ENCODE assay signal across 23 cellular contexts in the genomic region with DNA sequence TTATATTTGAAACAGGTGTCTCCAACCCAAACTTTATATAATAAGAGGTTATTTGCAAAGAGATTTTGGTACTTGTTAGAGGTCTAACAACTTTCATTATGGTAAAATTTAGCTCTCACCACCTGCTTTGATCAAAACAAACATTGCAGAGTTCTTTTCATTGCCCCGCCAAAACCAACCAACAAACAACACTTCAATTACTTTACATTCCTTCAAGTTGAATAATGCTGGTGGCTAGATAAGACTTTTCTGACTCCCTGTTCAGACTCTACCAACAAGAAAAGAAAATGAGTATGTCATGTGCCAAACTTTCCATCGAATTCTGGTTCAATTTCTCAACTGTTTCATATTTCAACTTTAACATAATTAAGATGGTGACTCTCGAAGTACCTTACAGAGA.
DNase-seq lines count a peak whose midpoint lies in the region; TF ChIP-seq lines count a peak whose summit lies in the region.
"Had no signal": no experiment of that assay in that cellular context is flagged by ENCODE, and none has a peak within 500 bp of the region (broad histone marks: within the 10 kb centered on the region; RNA-seq: fewer than 3 reads in every experiment).

No MANE protein-coding gene starts in this region.

- no peak overlapping the region for H3K4me3 ChIP-seq in hepatocyte
- H3K4me3 ChIP-seq: A549; BLaER1 treated with 17β-estradiol and CSF1 and Interleukin-3, amounts not matched to agents 10 nM and 100 nM; HAP-1 had no signal

- H3K36me3 ChIP-seq in hepatocyte (replicated peaks; ENCODE audit: insufficient read depth, low read depth): no peaks in the 10 kb centered on the region
- H3K36me3 ChIP-seq: BE2C; BLaER1 treated with 17β-estradiol and CSF1 and Interleukin-3, amounts not matched to agents 10 nM and 100 nM; HAP-1 had no signal

- no peak overlapping the region for H3K27ac Mint-ChIP-seq in activated T-helper 2 cell treated with anti-CD3 and anti-CD28 coated beads, Interferon-gamma antibody, Interleukin-2, Interleukin-4, amounts not matched to agents 10 μg/mL and 5 μg/mL and 100 μg/mL, durations not matched to agents 14 hours and 24 hours and 36 hours
- H3K27ac Mint-ChIP-seq in activated CD4-positive, alpha-beta memory T cell treated with anti-CD3 and anti-CD28 coated beads, Interleukin-2, amount 10 ng/mL, durations not matched to agents 7 days and 5 days: no peak overlapping the region
- H3K27ac Mint-ChIP-seq: CD14-positive monocyte; CD4-positive, alpha-beta memory T cell had no signal

- H3K9me3 ChIP-seq in hepatocyte (ENCODE audit: low read depth): no peaks in the 10 kb centered on the region
- H3K9me3 ChIP-seq: BE2C, HAP-1 had no signal

- H3K4me3 Mint-ChIP-seq in activated T-helper 2 cell treated with anti-CD3 and anti-CD28 coated beads, Interferon-gamma antibody, Interleukin-2, Interleukin-4, amounts not matched to agents 10 μg/mL and 5 μg/mL and 100 μg/mL, durations not matched to agents 14 hours and 24 hours and 36 hours (ENCODE audit: low read depth): no peak overlapping the region
- H3K4me3 Mint-ChIP-seq in activated CD4-positive, alpha-beta memory T cell treated with anti-CD3 and anti-CD28 coated beads, Interleukin-2, amount 10 ng/mL, durations not matched to agents 7 days and 5 days: no peak overlapping the region
- H3K4me3 Mint-ChIP-seq: CD14-positive monocyte; CD4-positive, alpha-beta memory T cell had no signal

- no peaks in the 10 kb centered on the region for H3K4me1 ChIP-seq in hepatocyte (ENCODE audit: insufficient read depth)
- H3K4me1 ChIP-seq: A549; BE2C; BLaER1 treated with 17β-estradiol and CSF1 and Interleukin-3, amounts not matched to agents 10 nM and 100 nM; HAP-1 had no signal

- H3K9me3 Mint-ChIP-seq in activated T-helper 2 cell treated with anti-CD3 and anti-CD28 coated beads, Interferon-gamma antibody, Interleukin-2, Interleukin-4, amounts not matched to agents 10 μg/mL and 5 μg/mL and 100 μg/mL, durations not matched to agents 14 hours and 24 hours and 36 hours: no peaks in the 10 kb centered on the region
- no peaks in the 10 kb centered on the region for H3K9me3 Mint-ChIP-seq in activated CD4-positive, alpha-beta memory T cell treated with anti-CD3 and anti-CD28 coated beads, Interleukin-2, amount 10 ng/mL, durations not matched to agents 7 days and 5 days

- no peak overlapping the region for H3K4me2 ChIP-seq in hepatocyte
- H3K4me2 ChIP-seq: A549; BLaER1 treated with 17β-estradiol and CSF1 and Interleukin-3, amounts not matched to agents 10 nM and 100 nM had no signal

- no peak overlapping the region for H2AFZ ChIP-seq in hepatocyte

- no peaks in the 10 kb centered on the region for H3K27me3 ChIP-seq in hepatocyte
- H3K27me3 ChIP-seq: BE2C; BLaER1 treated with 17β-estradiol and CSF1 and Interleukin-3, amounts not matched to agents 10 nM and 100 nM had no signal

- H4K20me1 ChIP-seq in hepatocyte (ENCODE audit: insufficient read depth, poor library complexity, severe bottlenecking): no peaks in the 10 kb centered on the region
- H4K20me1 ChIP-seq: BLaER1 treated with 17β-estradiol and CSF1 and Interleukin-3, amounts not matched to agents 10 nM and 100 nM had no signal

- POLR2A ChIA-PET in activated CD4-positive, alpha-beta memory T cell treated with anti-CD3 and anti-CD28 coated beads, Interleukin-2, amount 10 ng/mL, durations not matched to agents 7 days and 5 days (lab: Charles Lee): no interaction called here

- no peak for TF ChIP-seq CTCF in hepatocyte (IDR thresholded peaks at IDR 0.05; ENCODE audit: poor library complexity)

- DNase-seq in A172 (ENCODE audit: low spot score): peak; percentile 27
- DNase-seq in M059J (ENCODE audit: low read depth): peak; percentile 24
- peak; percentile 3 for DNase-seq in amniotic epithelial cell (ENCODE audit: low read depth)
- no peak for DNase-seq in hepatocyte (ENCODE audit: low spot score)
- DNase-seq in occipital lobe (lab: John Stamatoyannopoulos, UW): no peak
- DNase-seq in activated T-helper 2 cell treated with anti-CD3 and anti-CD28 coated beads, Interferon-gamma antibody, Interleukin-2, Interleukin-4, amounts not matched to agents 10 μg/mL and 5 μg/mL and 100 μg/mL, durations not matched to agents 14 hours and 24 hours and 36 hours (ENCODE audit: low spot score): no peak
- DNase-seq in activated CD4-positive, alpha-beta memory T cell treated with anti-CD3 and anti-CD28 coated beads, Interleukin-2, amount 10 ng/mL, durations not matched to agents 7 days and 5 days: no peak
- no peak for DNase-seq in NCI-H2081 treated with DMSO at 0.1 percent for 48 hours (lab: John Stamatoyannopoulos, UW)
- DNase-seq: ACHN; AML-193; BE2C; Calu3; CD4-positive, alpha-beta memory T cell; COR-L47; DMS53; DMS79 treated with DMSO at 0.1 percent for 48 hours; GF-D8; GOT3 had no signal

- no peaks in the 10 kb centered on the region for H3K4me1 Mint-ChIP-seq in activated T-helper 2 cell treated with anti-CD3 and anti-CD28 coated beads, Interferon-gamma antibody, Interleukin-2, Interleukin-4, amounts not matched to agents 10 μg/mL and 5 μg/mL and 100 μg/mL, durations not matched to agents 14 hours and 24 hours and 36 hours (ENCODE audit: low read depth)
- no peaks in the 10 kb centered on the region for H3K4me1 Mint-ChIP-seq in activated CD4-positive, alpha-beta memory T cell treated with anti-CD3 and anti-CD28 coated beads, Interleukin-2, amount 10 ng/mL, durations not matched to agents 7 days and 5 days
- H3K4me1 Mint-ChIP-seq: CD14-positive monocyte; CD4-positive, alpha-beta memory T cell had no signal

- intact Hi-C loops in activated T-helper 2 cell treated with anti-CD3 and anti-CD28 coated beads, Interferon-gamma antibody, Interleukin-2, Interleukin-4, amounts not matched to agents 10 μg/mL and 5 μg/mL and 100 μg/mL, durations not matched to agents 14 hours and 24 hours and 36 hours (cut with micrococcal nuclease): no loop called here

- H3K79me2 ChIP-seq in hepatocyte: no peaks in the 10 kb centered on the region

- WGBS in hepatocyte (ENCODE audit: low lambda C conversion rate, missing lambda C conversion rate): 70% methylated on average over 3 of the region's 3 CpGs

- H3K36me3 Mint-ChIP-seq in activated T-helper 2 cell treated with anti-CD3 and anti-CD28 coated beads, Interferon-gamma antibody, Interleukin-2, Interleukin-4, amounts not matched to agents 10 μg/mL and 5 μg/mL and 100 μg/mL, durations not matched to agents 14 hours and 24 hours and 36 hours (ENCODE audit: low read depth): no peaks in the 10 kb centered on the region
- no peaks in the 10 kb centered on the region for H3K36me3 Mint-ChIP-seq in activated CD4-positive, alpha-beta memory T cell treated with anti-CD3 and anti-CD28 coated beads, Interleukin-2, amount 10 ng/mL, durations not matched to agents 7 days and 5 days (ENCODE audit: low read depth)
- H3K36me3 Mint-ChIP-seq: CD14-positive monocyte; CD4-positive, alpha-beta memory T cell had no signal

- H3K27ac ChIP-seq in hepatocyte: peak overlapping the region; percentile 38
- H3K27ac ChIP-seq: 22Rv1; A549; BLaER1 treated with 17β-estradiol and CSF1 and Interleukin-3, amounts not matched to agents 10 nM and 100 nM had no signal

- peaks cover 4% of the 10 kb centered on the region for H3K27me3 Mint-ChIP-seq in activated T-helper 2 cell treated with anti-CD3 and anti-CD28 coated beads, Interferon-gamma antibody, Interleukin-2, Interleukin-4, amounts not matched to agents 10 μg/mL and 5 μg/mL and 100 μg/mL, durations not matched to agents 14 hours and 24 hours and 36 hours (ENCODE audit: low read depth)
- H3K27me3 Mint-ChIP-seq in activated CD4-positive, alpha-beta memory T cell treated with anti-CD3 and anti-CD28 coated beads, Interleukin-2, amount 10 ng/mL, durations not matched to agents 7 days and 5 days: peaks cover 3% of the 10 kb centered on the region

- no peaks in the 10 kb centered on the region for H3K9me2 ChIP-seq in hepatocyte (replicated peaks; ENCODE audit: insufficient read depth)

- CTCF ChIA-PET in activated CD4-positive, alpha-beta memory T cell treated with anti-CD3 and anti-CD28 coated beads, Interleukin-2, amount 10 ng/mL, durations not matched to agents 7 days and 5 days (lab: Charles Lee): no interaction called here

Comparison
In these comparisons a context has a peak if more than half of its experiments do, and no peak if none do; other contexts are left out.
1. DNase-seq: peak in A172 (single experiment), M059J (single experiment) and amniotic epithelial cell (single experiment); none in hepatocyte (single experiment), occipital lobe (single experiment), activated T-helper 2 cell treated with anti-CD3 and anti-CD28 coated beads, Interferon-gamma antibody, Interleukin-2, Interleukin-4, amounts not matched to agents 10 μg/mL and 5 μg/mL and 100 μg/mL, durations not matched to agents 14 hours and 24 hours and 36 hours (single experiment), activated CD4-positive, alpha-beta memory T cell treated with anti-CD3 and anti-CD28 coated beads, Interleukin-2, amount 10 ng/mL, durations not matched to agents 7 days and 5 days (single experiment) and NCI-H2081 treated with DMSO at 0.1 percent for 48 hours (single experiment).